In the genomic region with DNA sequence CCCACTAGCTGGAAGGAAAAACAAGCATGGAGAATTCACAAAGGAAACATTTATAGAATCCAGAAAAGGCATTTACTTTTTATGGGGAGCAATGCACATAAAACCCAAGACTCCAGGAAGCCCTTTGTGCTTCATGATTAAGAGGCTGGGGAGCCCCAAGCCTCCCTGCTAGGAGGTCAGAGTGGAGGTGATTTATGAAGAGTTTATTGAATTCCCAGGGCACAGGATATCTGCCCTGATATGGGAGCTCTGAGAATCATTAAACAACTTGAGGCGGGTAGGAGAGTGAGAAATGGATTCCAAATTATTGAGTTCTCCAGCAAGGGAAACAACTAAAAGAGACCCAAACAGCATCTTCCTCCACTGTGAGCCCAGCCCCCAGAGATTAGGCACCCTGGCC, we compare ENCODE assay signal across 14 cellular contexts.
"Had no signal": no experiment of that assay in that cellular context is flagged by ENCODE, and none has a peak within 500 bp of the region (broad histone marks: within the 10 kb centered on the region; RNA-seq: fewer than 3 reads in every experiment).

No MANE protein-coding gene starts in this region.

- ATAC-seq: activated T-helper 17 cell treated with anti-CD3 and anti-CD28 coated beads, Interleukin-2, amount 50 U/mL, for 72 hours; gastroesophageal sphincter; naive thymus-derived CD4-positive, alpha-beta T cell had no signal

- H3K4me1 Mint-ChIP-seq: activated T-helper 17 cell treated with anti-CD3 and anti-CD28 coated beads, Interleukin-2, amount 50 U/mL, for 72 hours; naive thymus-derived CD4-positive, alpha-beta T cell had no signal

- H3K9me3 ChIP-seq: ascending aorta, gastroesophageal sphincter had no signal

- H3K27me3 Mint-ChIP-seq: activated T-cell treated with anti-CD3 and anti-CD28 coated beads, Interleukin-2, amount 50 U/mL, for 24 hours; activated T-helper 17 cell treated with anti-CD3 and anti-CD28 coated beads, Interleukin-2, amount 50 U/mL, for 72 hours; memory B cell; naive thymus-derived CD4-positive, alpha-beta T cell; T-cell had no signal

- H3K4me1 ChIP-seq: ascending aorta, gastroesophageal sphincter, neural progenitor cell had no signal

- H3K4me3 ChIP-seq: ascending aorta, gastroesophageal sphincter, neural progenitor cell had no signal

- H3K36me3 ChIP-seq: ascending aorta, gastroesophageal sphincter, neural progenitor cell had no signal

- DNase-seq: activated CD4-positive, alpha-beta T cell treated with anti-CD3 and anti-CD28 coated beads for 1 hour; activated T-cell treated with anti-CD3 and anti-CD28 coated beads, Interleukin-2, amount 50 U/mL, for 24 hours; central memory CD4-positive, alpha-beta T cell; retina; stimulated activated CD4-positive, alpha-beta T cell treated with anti-CD3 and anti-CD28 coated beads, Interleukin-4, amount 100 ng/mL, for 24 hours had no signal

- H3K27ac ChIP-seq: ascending aorta, epithelial cell of prostate, gastroesophageal sphincter, neural progenitor cell had no signal

- H3K36me3 Mint-ChIP-seq: activated naive CD4-positive, alpha-beta T cell treated with anti-CD3 and anti-CD28 coated beads, Interleukin-2, amount 50 U/mL, for 72 hours; naive thymus-derived CD4-positive, alpha-beta T cell; neural progenitor cell; T-cell had no signal

- H3K4me3 Mint-ChIP-seq: activated T-cell treated with anti-CD3 and anti-CD28 coated beads, Interleukin-2, amount 50 U/mL, for 24 hours; activated T-helper 17 cell treated with anti-CD3 and anti-CD28 coated beads, Interleukin-2, amount 50 U/mL, for 72 hours; memory B cell; naive thymus-derived CD4-positive, alpha-beta T cell; neural progenitor cell; T-cell had no signal

- H3K27ac Mint-ChIP-seq: activated T-cell treated with anti-CD3 and anti-CD28 coated beads, Interleukin-2, amount 50 U/mL, for 24 hours; activated T-helper 17 cell treated with anti-CD3 and anti-CD28 coated beads, Interleukin-2, amount 50 U/mL, for 72 hours; memory B cell; neural progenitor cell had no signal

- H3K9me3 Mint-ChIP-seq: activated naive CD4-positive, alpha-beta T cell treated with anti-CD3 and anti-CD28 coated beads, Interleukin-2, amount 50 U/mL, for 72 hours; activated T-cell treated with anti-CD3 and anti-CD28 coated beads, Interleukin-2, amount 50 U/mL, for 24 hours; activated T-helper 17 cell treated with anti-CD3 and anti-CD28 coated beads, Interleukin-2, amount 50 U/mL, for 72 hours; memory B cell; neural progenitor cell; T-cell had no signal

- H3K27me3 ChIP-seq: ascending aorta, gastroesophageal sphincter, neural progenitor cell had no signal
